ENCODE assay signal across 8 cellular contexts in genomic region chr12:94262228-94263010, GRCh38.
DNase-seq lines count a peak whose midpoint lies in the region; ATAC-seq and TF ChIP-seq lines count a peak whose summit lies in the region.

No MANE protein-coding gene starts in this region.

- H3K4me3 ChIP-seq in GM08714 (ENCODE audit: low read length) = peak overlapping the region; percentile 53; the same call in 1 of the 2 replicates
- peak overlapping the region; percentile 55 for H3K4me3 ChIP-seq in choroid plexus epithelial cell (ENCODE audit: low read depth, low read length)

- no peak for TF ChIP-seq CTCF in choroid plexus epithelial cell (conservative IDR thresholded peaks at IDR 0.05; ENCODE audit: low read depth, low read length)

- DNase-seq in NCI-H2029 treated with DMSO at 0.1 percent for 48 hours (lab: John Stamatoyannopoulos, UW) = peak; percentile 75
- DNase-seq in activated CD4-positive, alpha-beta T cell treated with anti-CD3 and anti-CD28 coated beads for 4 hours = peak; percentile 71 to 80
- DNase-seq in choroid plexus epithelial cell (ENCODE audit: low read depth) = peak; percentile 97
- DNase-seq in medulla oblongata (ENCODE audit: extremely low spot score) = peak; percentile 96
- peak; percentile 50 for DNase-seq in stimulated activated CD8-positive, alpha-beta memory T cell treated with anti-CD3 and anti-CD28 coated beads, Interleukin-12 subunit alpha, Interleukin-12 subunit beta, amount 100 ng/mL, for 1 hour (ENCODE audit: low read depth)
- no peak for DNase-seq in NCI-H1930 (lab: John Stamatoyannopoulos, UW)

- ATAC-seq in HG02588 (IDR thresholded peaks at IDR 0.05; ENCODE audit: unreplicated experiment) = peak; percentile 43

Comparison
In these comparisons a context has a peak if more than half of its experiments do, and no peak if none do; other contexts are left out.
1. DNase-seq: peak in NCI-H2029 treated with DMSO at 0.1 percent for 48 hours (single experiment), activated CD4-positive, alpha-beta T cell treated with anti-CD3 and anti-CD28 coated beads for 4 hours (2 of 2), choroid plexus epithelial cell (single experiment), medulla oblongata (single experiment) and stimulated activated CD8-positive, alpha-beta memory T cell treated with anti-CD3 and anti-CD28 coated beads, Interleukin-12 subunit alpha, Interleukin-12 subunit beta, amount 100 ng/mL, for 1 hour (single experiment); none in NCI-H1930 (0 of 2).